ENCODE assay signal across 28 cellular contexts in genomic region chr17:78206298-78206697, GRCh38. TPM values are rescaled to one million over a fixed set of nuclear protein-coding genes. Genes with fewer than 3 reads are reported as not detected.
DNase-seq lines count a peak whose midpoint lies in the region; ATAC-seq and TF ChIP-seq lines count a peak whose summit lies in the region.
"Had no signal": no experiment of that assay in that cellular context is flagged by ENCODE, and none has a peak within 500 bp of the region (broad histone marks: within the 10 kb centered on the region; RNA-seq: fewer than 3 reads in every experiment).

No MANE protein-coding gene starts in this region.

- no peaks in the 10 kb centered on the region for H3K9me3 Mint-ChIP-seq in Calu3 (ENCODE audit: low read depth, unreplicated experiment)
- H3K9me3 Mint-ChIP-seq: activated naive CD4-positive, alpha-beta T cell treated with anti-CD3 and anti-CD28 coated beads, Interleukin-2, amount 50 U/mL, for 72 hours; activated T-helper 2 cell treated with anti-CD3 and anti-CD28 coated beads, Interferon-gamma antibody, Interleukin-2, Interleukin-4, amounts not matched to agents 10 μg/mL and 5 μg/mL and 100 μg/mL, durations not matched to agents 14 hours and 24 hours and 36 hours; CD8-positive, alpha-beta memory T cell; central memory CD8-positive, alpha-beta T cell had no signal

- no peaks in the 10 kb centered on the region for H3K36me3 Mint-ChIP-seq in Calu3 (ENCODE audit: insufficient read depth, unreplicated experiment)
- H3K36me3 Mint-ChIP-seq: activated naive CD4-positive, alpha-beta T cell treated with anti-CD3 and anti-CD28 coated beads, Interleukin-2, amount 50 U/mL, for 72 hours; CD8-positive, alpha-beta memory T cell had no signal

- peaks cover 14% of the 10 kb centered on the region for H3K36me3 ChIP-seq in GM06990 (ENCODE audit: control insufficient read depth, insufficient read depth, low read length)
- H3K36me3 ChIP-seq: transverse colon had no signal

- no peaks in the 10 kb centered on the region for H3K27me3 ChIP-seq in GM06990 (replicated peaks; ENCODE audit: control insufficient read depth, insufficient read depth, low read length)
- no peaks in the 10 kb centered on the region for H3K27me3 ChIP-seq in foreskin keratinocyte
- H3K27me3 ChIP-seq: dorsolateral prefrontal cortex, heart right ventricle, transverse colon had no signal

- H3K4me1 ChIP-seq in foreskin keratinocyte: no peaks in the 10 kb centered on the region
- H3K4me1 ChIP-seq: transverse colon had no signal

- BruUV-seq in Calu3 (replicated peaks; lab: Mats Ljungman, UMichigan): no TSS peak

- intact Hi-C loops in Calu3 (cut with micrococcal nuclease; ENCODE audit: unreplicated experiment): no loop called here

- no peak for DNase-seq in GM06990 (ENCODE audit: extremely low read depth, insufficient read length)
- DNase-seq in Kasumi-1 (lab: John Stamatoyannopoulos, UW): peak; percentile 11 to 12
- DNase-seq in astrocyte of the spinal cord (ENCODE audit: low read depth, low spot score): no peak
- no peak for DNase-seq in foreskin keratinocyte
- no peak for DNase-seq in NCI-H748 (lab: John Stamatoyannopoulos, UW; ENCODE audit: unreplicated experiment)
- no peak for DNase-seq in HuH-7 (ENCODE audit: low spot score)
- no peak for DNase-seq in NCI-H2171 (lab: John Stamatoyannopoulos, UW)
- no peak for DNase-seq in Calu3
- DNase-seq: AML-193; anterior cingulate cortex; CD8-positive, alpha-beta memory T cell; dorsolateral prefrontal cortex; erythroblast; foreskin fibroblast; heart right ventricle; left colon; NCI-H1694; NCI-H524 treated with DMSO at 0.1 percent for 48 hours; stimulated activated CD8-positive, alpha-beta memory T cell treated with anti-CD3 and anti-CD28 coated beads, Interleukin-4, amount 100 ng/mL, for 48 hours; T-helper 2 cell; transverse colon had no signal

- H3K27ac ChIP-seq in foreskin keratinocyte: no peak overlapping the region
- H3K27ac ChIP-seq: transverse colon had no signal

- H3K4me3 ChIP-seq in GM06990 (replicated peaks; ENCODE audit: low read depth, low read length) (no peak overlapping the region), astrocyte of the spinal cord (ENCODE audit: low read depth, low read length) (no peak overlapping the region)
- H3K4me3 ChIP-seq: dorsolateral prefrontal cortex, heart right ventricle, transverse colon had no signal

- H3K27ac Mint-ChIP-seq in Calu3 (ENCODE audit: unreplicated experiment): no peak overlapping the region
- H3K27ac Mint-ChIP-seq: activated T-helper 2 cell treated with anti-CD3 and anti-CD28 coated beads, Interferon-gamma antibody, Interleukin-2, Interleukin-4, amounts not matched to agents 10 μg/mL and 5 μg/mL and 100 μg/mL, durations not matched to agents 14 hours and 24 hours and 36 hours; CD8-positive, alpha-beta memory T cell had no signal

- no peaks in the 10 kb centered on the region for H3K27me3 Mint-ChIP-seq in Calu3 (ENCODE audit: unreplicated experiment)
- H3K27me3 Mint-ChIP-seq: central memory CD8-positive, alpha-beta T cell had no signal

- CTCF ChIA-PET in Calu3 (lab: Charles Lee): interaction anchor here (0.7 to 1.1 kb wide), 3 partner anchors 31 to 258 kb away, joined by 3 to 9 read pairs (median 5); no protein-coding TSS in a partner anchor

- H3K4me3 Mint-ChIP-seq in Calu3 (ENCODE audit: low read depth, unreplicated experiment): no peak overlapping the region
- H3K4me3 Mint-ChIP-seq: CD8-positive, alpha-beta memory T cell; central memory CD8-positive, alpha-beta T cell had no signal

- no peaks in the 10 kb centered on the region for H3K4me1 Mint-ChIP-seq in Calu3 (ENCODE audit: low read depth, unreplicated experiment)
- H3K4me1 Mint-ChIP-seq: CD8-positive, alpha-beta memory T cell; central memory CD8-positive, alpha-beta T cell had no signal

- in situ Hi-C loops in astrocyte of the spinal cord (cut with HindIII; ENCODE audit: low sequenced_read_pairs): no loop called here

- peak; percentile 9 for TF ChIP-seq CTCF in GM06990 (IDR thresholded peaks at IDR 0.05; ENCODE audit: insufficient read depth, low read length, poor library complexity, severe bottlenecking)
- peak; percentile 2 for TF ChIP-seq CTCF in astrocyte of the spinal cord (IDR thresholded peaks at IDR 0.05; ENCODE audit: low read depth, low read length)
- peak; percentile 23 for TF ChIP-seq CTCF in foreskin keratinocyte (conservative IDR thresholded peaks at IDR 0.05)
- no peak for TF ChIP-seq CTCF in Calu3 (IDR thresholded peaks at IDR 0.05; ENCODE audit: unreplicated experiment)

- no peak for ATAC-seq in foreskin keratinocyte
- ATAC-seq: activated naive CD4-positive, alpha-beta T cell treated with anti-CD3 and anti-CD28 coated beads, Interleukin-2, amount 50 U/mL, for 72 hours; left colon had no signal

RNA-seq across cellular contexts. Expression of gene BIRC5, which starts 7.8 kb away (rescaled TPM):
- total RNA-seq in foreskin keratinocyte: 54.7 and 69.5 TPM in 2 replicates
- 52.8 and 67.9 TPM in 2 replicates for polyA plus RNA-seq in foreskin keratinocyte
- total RNA-seq in Calu3 (2022): 52.4 and 58.5 TPM in 2 replicates
- total RNA-seq: mesenteric fat pad had no signal

RNA-seq across cellular contexts. Expression of gene AFMID, which starts 19.1 kb away (rescaled TPM):
- total RNA-seq in foreskin keratinocyte (15.0 and 18.9 TPM in 2 replicates), Calu3 (2022) (28.5 and 30.8 TPM in 2 replicates)
- 19.7 and 20.8 TPM in 2 replicates for polyA plus RNA-seq in foreskin keratinocyte

RNA-seq across cellular contexts. Expression of gene TK1, which starts 19.4 kb away (rescaled TPM):
- total RNA-seq in foreskin keratinocyte (80.9 and 109 TPM in 2 replicates), Calu3 (2022) (89.7 and 95.3 TPM in 2 replicates)
- polyA plus RNA-seq in foreskin keratinocyte: 169 and 180 TPM in 2 replicates

RNA-seq across cellular contexts. Expression of gene TMEM235, which starts 25.1 kb away (rescaled TPM):
- total RNA-seq in foreskin keratinocyte (not detected in 2 replicates), Calu3 (2022) (not detected in 2 replicates)
- polyA plus RNA-seq in foreskin keratinocyte: not detected in 2 replicates
- total RNA-seq: activated naive CD4-positive, alpha-beta T cell treated with anti-CD3 and anti-CD28 coated beads, Interleukin-2, amount 50 U/mL, for 72 hours; activated T-helper 2 cell treated with anti-CD3 and anti-CD28 coated beads, Interferon-gamma antibody, Interleukin-2, Interleukin-4, amounts not matched to agents 10 μg/mL and 5 μg/mL and 100 μg/mL, durations not matched to agents 14 hours and 24 hours and 36 hours; CD8-positive, alpha-beta memory T cell; Daoy; heart right ventricle; left colon; mesenteric fat pad; pulmonary artery endothelial cell; skeletal muscle tissue; transverse colon had no signal
- polyA plus RNA-seq: CD8-positive, alpha-beta memory T cell; heart right ventricle had no signal

RNA-seq across cellular contexts. Expression of gene SYNGR2, which starts 37.9 kb away (rescaled TPM):
- 30.3 and 48.0 TPM in 2 replicates for total RNA-seq in foreskin keratinocyte
- polyA plus RNA-seq in foreskin keratinocyte: 60.8 and 111 TPM in 2 replicates
- 204 and 229 TPM in 2 replicates for total RNA-seq in Calu3 (2022)

Comparison
In these comparisons a context has a peak if more than half of its experiments do, and no peak if none do; other contexts are left out.
1. DNase-seq: peak in Kasumi-1 (2 of 2); none in GM06990 (single experiment), astrocyte of the spinal cord (single experiment), foreskin keratinocyte (0 of 2), NCI-H748 (single experiment), HuH-7 (single experiment), NCI-H2171 (single experiment) and Calu3 (single experiment).